ENCODE assay signal across 19 cellular contexts in genomic region chr6:140345935-140346334, GRCh38.
DNase-seq lines count a peak whose midpoint lies in the region; ATAC-seq, FAIRE-seq and TF ChIP-seq lines count a peak whose summit lies in the region.
"Had no signal": no experiment of that assay in that cellular context is flagged by ENCODE, and none has a peak within 500 bp of the region (broad histone marks: within the 10 kb centered on the region; RNA-seq: fewer than 3 reads in every experiment).

No MANE protein-coding gene starts in this region.

- H3K4me1 Mint-ChIP-seq in nephron (peaks cover 11% of the 10 kb centered on the region), T-cell (no peaks in the 10 kb centered on the region)
- H3K4me1 Mint-ChIP-seq: CD4-positive, CD25-positive, alpha-beta regulatory T cell had no signal

- no peaks in the 10 kb centered on the region for H3K9me1 ChIP-seq in endothelial cell of umbilical vein (replicated peaks; ENCODE audit: control insufficient read depth, extremely low read depth, insufficient read depth, low read length)

- intact Hi-C loops in cardiac septum (cut with DNase I) = loop anchor here (10.0 kb wide), 1 partner anchor 971 kb away; the partner anchor contains the start of gene CITED2
- intact Hi-C loops in endothelial cell of umbilical vein (cut with micrococcal nuclease) = loop anchor here (1.0 to 5.0 kb wide), 16 partner anchors 47 to 1216 kb away; no protein-coding TSS in a partner anchor
- intact Hi-C loops in uterus (cut with DNase I; ENCODE audit: low total_unique reads) = no loop called here

- H3K4me1 ChIP-seq in right atrium auricular region = peaks cover 0 to 12% of the 10 kb centered on the region in 2 donors
- peaks cover 40% of the 10 kb centered on the region for H3K4me1 ChIP-seq in endothelial cell of umbilical vein (ENCODE audit: control insufficient read depth, extremely low read depth, insufficient read depth, low read length)
- peaks cover 0 to 14% of the 10 kb centered on the region in 2 donors for H3K4me1 ChIP-seq in uterus

- no peak for TF ChIP-seq POLR2A in endothelial cell of umbilical vein (IDR thresholded peaks at IDR 0.05; ENCODE audit: low read depth, low read length)
- no peak for TF ChIP-seq POLR2A in uterus (IDR thresholded peaks at IDR 0.05)

- no peaks in the 10 kb centered on the region for H4K20me1 ChIP-seq in endothelial cell of umbilical vein (replicated peaks; ENCODE audit: control insufficient read depth, extremely low read depth, insufficient read depth, low read length)

- H3K4me3 ChIP-seq in right atrium auricular region = no peak overlapping the region
- H3K4me3 ChIP-seq in endothelial cell of umbilical vein (replicated peaks in 1 of 3; ENCODE audit: insufficient read depth in 1 of 3, low read depth in 1 of 3, low read length in 3 of 3) = no peak overlapping the region
- H3K4me3 ChIP-seq in uterus = no peak overlapping the region
- H3K4me3 ChIP-seq: K562, PC-9 had no signal

- H3K36me3 ChIP-seq in right atrium auricular region (no peaks in the 10 kb centered on the region), endothelial cell of umbilical vein (ENCODE audit: control insufficient read depth in 2 of 2, extremely low read depth in 1 of 2, insufficient read depth in 2 of 2, low read length in 2 of 2) (no peaks in the 10 kb centered on the region), uterus (no peaks in the 10 kb centered on the region)

- ATAC-seq in T-cell (replicated peaks in 1 of 4) = no peak
- ATAC-seq: K562 had no signal

- H3K4me2 ChIP-seq in endothelial cell of umbilical vein (ENCODE audit: insufficient read depth, low read length) = peak overlapping the region; percentile 7
- H3K4me2 ChIP-seq: PC-9 had no signal

- FAIRE-seq in endothelial cell of umbilical vein (lab: Jason Lieb, UNC) = no peak
- FAIRE-seq: GM12891, K562 had no signal

- no peaks in the 10 kb centered on the region for H3K27me3 Mint-ChIP-seq in nephron (ENCODE audit: low read depth)
- H3K27me3 Mint-ChIP-seq in T-cell = peaks cover 4 to 6% of the 10 kb centered on the region in 2 donors
- H3K27me3 Mint-ChIP-seq: CD4-positive, CD25-positive, alpha-beta regulatory T cell had no signal

- H3K36me3 Mint-ChIP-seq in nephron (ENCODE audit: low read depth) (no peaks in the 10 kb centered on the region), T-cell (no peaks in the 10 kb centered on the region)
- H3K36me3 Mint-ChIP-seq: CD4-positive, CD25-positive, alpha-beta regulatory T cell had no signal

- H3K27me3 ChIP-seq in right atrium auricular region (no peaks in the 10 kb centered on the region), endothelial cell of umbilical vein (ENCODE audit: control insufficient read depth in 2 of 2, insufficient read depth in 2 of 2, low read length in 2 of 2) (no peaks in the 10 kb centered on the region), uterus (no peaks in the 10 kb centered on the region)

- H3K9ac ChIP-seq in endothelial cell of umbilical vein (replicated peaks; ENCODE audit: extremely low read depth, insufficient read depth, low read length) = peak overlapping the region; percentile 48

- POLR2A ChIA-PET in endothelial cell of umbilical vein (lab: Charles Lee) = interaction anchor here (0.9 to 2.5 kb wide), 3 partner anchors 48 to 976 kb away, joined by 3 to 17 read pairs (median 6); partner anchors contain the start of gene CITED2
- POLR2A ChIA-PET in T-cell (lab: Charles Lee) = interaction anchor here in 1 of 2 donors (0.5 kb wide), 1 partner anchor 400 kb away, joined by 8 read pairs; no protein-coding TSS in a partner anchor

- dilution Hi-C loops in endothelial cell of umbilical vein (cut with MboI; ENCODE audit: extremely low pct_ligation_motif_present, low sequenced_read_pairs) = no loop called here

- H3K4me3 Mint-ChIP-seq in nephron (no peak overlapping the region), T-cell (no peak overlapping the region)
- H3K4me3 Mint-ChIP-seq: CD4-positive, CD25-positive, alpha-beta regulatory T cell had no signal

- CTCF ChIA-PET in endothelial cell of umbilical vein (lab: Charles Lee) (interaction anchor here (0.7 to 3.8 kb wide), 11 partner anchors 21 to 1207 kb away, joined by 3 to 26 read pairs (median 5); no protein-coding TSS in a partner anchor), T-cell (lab: Charles Lee) (no interaction called here)

- no peaks in the 10 kb centered on the region for H3K79me2 ChIP-seq in endothelial cell of umbilical vein (ENCODE audit: control insufficient read depth, insufficient read depth, low read length)

- peak overlapping the region in 2 of 3 experiments; percentile 23 to 55 for H3K27ac Mint-ChIP-seq in nephron
- H3K27ac Mint-ChIP-seq in T-cell = no peak overlapping the region
- H3K27ac Mint-ChIP-seq: CD4-positive, CD25-positive, alpha-beta regulatory T cell had no signal

- no peak for DNase-seq in right atrium auricular region (ENCODE audit: low spot score)
- DNase-seq in cardiac septum (ENCODE audit: low spot score) = no peak
- no peak for DNase-seq in endothelial cell of umbilical vein (ENCODE audit: low read depth, low spot score)
- no peak for DNase-seq in uterus
- no peak for DNase-seq in GM03348 (ENCODE audit: low spot score)
- DNase-seq in NOMO-1 treated with DMSO at 0.1 percent for 48 hours (lab: John Stamatoyannopoulos, UW; ENCODE audit: unreplicated experiment) = no peak
- DNase-seq in T-cell = no peak
- DNase-seq: ACHN; Calu3; CD4-positive, CD25-positive, alpha-beta regulatory T cell; DMS79; NCI-H146; NCI-H2107; NCI-H69; PC-9 had no signal

- no peaks in the 10 kb centered on the region for H3K9me3 ChIP-seq in right atrium auricular region
- H3K9me3 ChIP-seq in endothelial cell of umbilical vein (replicated peaks; ENCODE audit: control insufficient read depth, insufficient read depth, low read length) = no peaks in the 10 kb centered on the region
- H3K9me3 ChIP-seq in uterus = no peaks in the 10 kb centered on the region

- H3K9me3 Mint-ChIP-seq in nephron (no peaks in the 10 kb centered on the region), T-cell (no peaks in the 10 kb centered on the region)

- H3K27ac ChIP-seq in right atrium auricular region = peak overlapping the region; percentile 9 to 77
- H3K27ac ChIP-seq in endothelial cell of umbilical vein (ENCODE audit: insufficient read depth, low read depth, low read length) = peak overlapping the region; percentile 77
- peak overlapping the region; percentile 34 to 64 for H3K27ac ChIP-seq in uterus
- H3K27ac ChIP-seq: HL-60, PC-9 had no signal

- TF ChIP-seq CTCF in right atrium auricular region (IDR thresholded peaks at IDR 0.05) (no peak), endothelial cell of umbilical vein (IDR thresholded peaks at IDR 0.05; ENCODE audit: extremely low read depth in 1 of 2, insufficient read depth in 1 of 2, low read depth in 1 of 2, low read length in 2 of 2) (no peak), nephron (IDR thresholded peaks at IDR 0.05; ENCODE audit: unreplicated experiment in 3 of 3) (no peak), uterus (IDR thresholded peaks at IDR 0.05) (no peak)

- no peak overlapping the region for H2AFZ ChIP-seq in endothelial cell of umbilical vein (ENCODE audit: low read depth, low read length)
- H2AFZ ChIP-seq: PC-9 had no signal

- BruUV-seq in endothelial cell of umbilical vein (replicated peaks; lab: Mats Ljungman, UMichigan) = TSS peak; percentile 85

TF ChIP-seq in endothelial cell of umbilical vein, 7 proteins besides CTCF, POLR2A, EP300 and RAD21:
- no peak for TF ChIP-seq EZH2 (IDR thresholded peaks at IDR 0.05; ENCODE audit: borderline replicate concordance, low read depth, low read length, severe bottlenecking)
- TF ChIP-seq GATA2 (IDR thresholded peaks at IDR 0.05; ENCODE audit: insufficient read depth, insufficient read length, low read depth, low read length) = no peak
- no peak for TF ChIP-seq POLR2AphosphoS5 (IDR thresholded peaks at IDR 0.05; ENCODE audit: insufficient read depth, low read depth, low read length)

Comparison
In these comparisons a context has a peak if more than half of its experiments do, and no peak if none do; other contexts are left out.
1. H3K27ac Mint-ChIP-seq: peak in nephron (2 of 3); none in T-cell (0 of 2).
2. Peak in every context shown above with its lines, with median percentiles within 50 percentile points of each other: H3K27ac ChIP-seq.